In genomic region chr9:121505903-121506640, GRCh38 we compare ENCODE assay signal across 20 cellular contexts.
"Had no signal": no experiment of that assay in that cellular context is flagged by ENCODE, and none has a peak within 500 bp of the region (broad histone marks: within the 10 kb centered on the region; RNA-seq: fewer than 3 reads in every experiment).

No MANE protein-coding gene starts in this region.

- ATAC-seq: activated T-helper 17 cell treated with anti-CD3 and anti-CD28 coated beads, Interleukin-2, amount 50 U/mL, for 72 hours; psoas muscle had no signal

- DNase-seq: activated CD4-positive, alpha-beta memory T cell treated with anti-CD3 and anti-CD28 coated beads, Interleukin-2, amount 10 ng/mL, durations not matched to agents 7 days and 5 days; activated CD4-positive, alpha-beta T cell treated with anti-CD3 and anti-CD28 coated beads for 48 hours; activated CD4-positive, CD25-positive, alpha-beta regulatory T cell; activated naive CD4-positive, alpha-beta T cell; activated T-cell treated with anti-CD3 and anti-CD28 coated beads, Interleukin-2, amount 50 U/mL, for 1 hour; anterior cingulate cortex; cortex of kidney; effector CD4-positive, alpha-beta T cell; foreskin melanocyte; head of caudate nucleus; kidney; left ventricle myocardium inferior; psoas muscle; right cardiac atrium; stimulated activated CD4-positive, alpha-beta T cell treated with anti-CD3 and anti-CD28 coated beads, Interleukin-15, amount 100 ng/mL, for 24 hours; stimulated activated CD4-positive, alpha-beta T cell treated with anti-CD3 and anti-CD28 coated beads, Interleukin-2, amount 100 ng/mL, for 48 hours; T-helper 1 cell; T1000 had no signal

- H3K36me3 ChIP-seq: left ventricle myocardium inferior, tibial nerve had no signal

- H3K4me1 ChIP-seq: psoas muscle, tibial nerve had no signal

- H3K4me3 ChIP-seq: left ventricle myocardium inferior, psoas muscle, tibial nerve had no signal

- H3K27me3 ChIP-seq: tibial nerve had no signal

- H3K9me3 ChIP-seq: left ventricle myocardium inferior, psoas muscle, tibial nerve had no signal

- H3K27ac ChIP-seq: left ventricle myocardium inferior, psoas muscle, tibial nerve had no signal
